ENCODE assay signal across 1 cellular context in the genomic region with DNA sequence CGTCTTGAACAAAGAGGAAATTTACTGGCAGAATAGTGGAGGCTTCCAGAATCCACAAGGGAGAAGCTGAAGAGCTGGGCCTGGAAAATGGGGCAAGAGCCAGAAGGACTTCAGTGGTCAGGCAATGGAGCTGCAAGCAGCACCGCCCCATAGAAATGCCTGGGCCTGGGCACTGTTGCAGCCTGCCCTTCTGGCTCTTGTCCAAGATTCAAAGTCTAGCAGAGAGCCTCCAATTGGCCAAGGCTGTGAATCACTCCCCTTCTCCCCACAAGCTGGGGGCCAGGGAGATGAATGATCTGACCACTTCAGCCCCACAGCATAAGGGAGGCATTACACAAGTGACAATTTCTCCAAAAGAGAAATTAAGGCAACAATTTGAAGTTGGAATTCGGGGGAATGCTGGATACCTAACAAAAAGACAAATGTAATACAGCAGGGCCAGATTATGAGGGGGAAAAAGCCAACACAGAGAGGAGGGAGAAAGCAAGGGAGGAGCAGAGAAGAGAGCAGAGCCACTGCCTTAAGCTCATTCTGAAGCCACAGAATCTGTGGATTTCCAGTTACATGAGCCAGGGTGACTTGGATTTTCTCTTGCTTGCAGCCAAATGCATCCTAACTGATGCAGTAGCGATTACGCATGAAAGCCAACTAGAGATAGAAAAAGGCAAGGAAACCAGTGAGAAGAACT.
TF ChIP-seq lines count a peak whose summit lies in the region.

No MANE protein-coding gene starts in this region.

TF ChIP-seq in HepG2, 621 proteins besides CTCF, POLR2A, EP300 and RAD21 (continued from another document):
- TF ChIP-seq, protein P1, sequence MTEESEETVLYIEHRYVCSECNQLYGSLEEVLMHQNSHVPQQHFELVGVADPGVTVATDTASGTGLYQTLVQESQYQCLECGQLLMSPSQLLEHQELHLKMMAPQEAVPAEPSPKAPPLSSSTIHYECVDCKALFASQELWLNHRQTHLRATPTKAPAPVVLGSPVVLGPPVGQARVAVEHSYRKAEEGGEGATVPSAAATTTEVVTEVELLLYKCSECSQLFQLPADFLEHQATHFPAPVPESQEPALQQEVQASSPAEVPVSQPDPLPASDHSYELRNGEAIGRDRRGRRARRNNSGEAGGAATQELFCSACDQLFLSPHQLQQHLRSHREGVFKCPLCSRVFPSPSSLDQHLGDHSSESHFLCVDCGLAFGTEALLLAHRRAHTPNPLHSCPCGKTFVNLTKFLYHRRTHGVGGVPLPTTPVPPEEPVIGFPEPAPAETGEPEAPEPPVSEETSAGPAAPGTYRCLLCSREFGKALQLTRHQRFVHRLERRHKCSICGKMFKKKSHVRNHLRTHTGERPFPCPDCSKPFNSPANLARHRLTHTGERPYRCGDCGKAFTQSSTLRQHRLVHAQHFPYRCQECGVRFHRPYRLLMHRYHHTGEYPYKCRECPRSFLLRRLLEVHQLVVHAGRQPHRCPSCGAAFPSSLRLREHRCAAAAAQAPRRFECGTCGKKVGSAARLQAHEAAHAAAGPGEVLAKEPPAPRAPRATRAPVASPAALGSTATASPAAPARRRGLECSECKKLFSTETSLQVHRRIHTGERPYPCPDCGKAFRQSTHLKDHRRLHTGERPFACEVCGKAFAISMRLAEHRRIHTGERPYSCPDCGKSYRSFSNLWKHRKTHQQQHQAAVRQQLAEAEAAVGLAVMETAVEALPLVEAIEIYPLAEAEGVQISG (CRISPR knock-in tag; IDR thresholded peaks at IDR 0.05), result peak; percentile 32; the same call in 1 of the 2 replicates
- TF ChIP-seq ZMYM4 (CRISPR knock-in tag; IDR thresholded peaks at IDR 0.05) (peak; percentile 77; the same call in 1 of the 2 replicates), FOSL2 (CRISPR knock-in tag; IDR thresholded peaks at IDR 0.05) (peak; percentile 63; the same call in 1 of the 2 replicates), FOXK2 (IDR thresholded peaks at IDR 0.05) (no peak), MED1 (CRISPR knock-in tag; IDR thresholded peaks at IDR 0.05) (0 out of 2 replicates have a peak, but pooled peaks have one; percentile 32), POGZ (CRISPR knock-in tag; IDR thresholded peaks at IDR 0.05) (peak; percentile 77), RARA (CRISPR knock-in tag; IDR thresholded peaks at IDR 0.05) (0 out of 2 replicates have a peak, but pooled peaks have one; percentile 16), SAP130 (CRISPR knock-in tag; IDR thresholded peaks at IDR 0.05; ENCODE audit: low read depth) (0 out of 2 replicates have a peak, but pooled peaks have one; percentile 15), ARNTL (CRISPR knock-in tag; IDR thresholded peaks at IDR 0.05) (no peak), ZFY (CRISPR knock-in tag; IDR thresholded peaks at IDR 0.05) (peak; percentile 47), HMG20A (CRISPR knock-in tag; IDR thresholded peaks at IDR 0.05; ENCODE audit: borderline replicate concordance) (0 out of 2 replicates have a peak, but pooled peaks have one; percentile 39), PHF21A (CRISPR knock-in tag; IDR thresholded peaks at IDR 0.05) (peak; percentile 45; the same call in 1 of the 2 replicates), HMG20B (CRISPR knock-in tag; conservative IDR thresholded peaks at IDR 0.05) (no peak), ZNF572 (CRISPR knock-in tag; IDR thresholded peaks at IDR 0.05) (no peak), ZNF772 (CRISPR knock-in tag; IDR thresholded peaks at IDR 0.05) (0 out of 2 replicates have a peak, but pooled peaks have one; percentile 36)
- TF ChIP-seq, protein P2, sequence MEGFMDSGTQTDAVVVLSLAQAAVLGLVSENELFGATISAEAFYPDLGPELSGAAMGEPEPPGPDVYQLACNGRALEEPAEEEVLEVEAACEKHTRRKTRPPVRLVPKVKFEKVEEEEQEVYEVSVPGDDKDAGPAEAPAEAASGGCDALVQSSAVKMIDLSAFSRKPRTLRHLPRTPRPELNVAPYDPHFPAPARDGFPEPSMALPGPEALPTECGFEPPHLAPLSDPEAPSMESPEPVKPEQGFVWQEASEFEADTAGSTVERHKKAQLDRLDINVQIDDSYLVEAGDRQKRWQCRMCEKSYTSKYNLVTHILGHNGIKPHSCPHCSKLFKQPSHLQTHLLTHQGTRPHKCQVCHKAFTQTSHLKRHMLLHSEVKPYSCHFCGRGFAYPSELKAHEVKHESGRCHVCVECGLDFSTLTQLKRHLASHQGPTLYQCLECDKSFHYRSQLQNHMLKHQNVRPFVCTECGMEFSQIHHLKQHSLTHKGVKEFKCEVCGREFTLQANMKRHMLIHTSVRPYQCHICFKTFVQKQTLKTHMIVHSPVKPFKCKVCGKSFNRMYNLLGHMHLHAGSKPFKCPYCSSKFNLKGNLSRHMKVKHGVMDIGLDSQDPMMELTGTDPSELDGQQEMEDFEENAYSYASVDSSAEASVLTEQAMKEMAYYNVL (CRISPR knock-in tag; IDR thresholded peaks at IDR 0.05; ENCODE audit: borderline replicate concordance), result 0 out of 2 replicates have a peak, but pooled peaks have one; percentile 32
- TF ChIP-seq, protein P3, sequence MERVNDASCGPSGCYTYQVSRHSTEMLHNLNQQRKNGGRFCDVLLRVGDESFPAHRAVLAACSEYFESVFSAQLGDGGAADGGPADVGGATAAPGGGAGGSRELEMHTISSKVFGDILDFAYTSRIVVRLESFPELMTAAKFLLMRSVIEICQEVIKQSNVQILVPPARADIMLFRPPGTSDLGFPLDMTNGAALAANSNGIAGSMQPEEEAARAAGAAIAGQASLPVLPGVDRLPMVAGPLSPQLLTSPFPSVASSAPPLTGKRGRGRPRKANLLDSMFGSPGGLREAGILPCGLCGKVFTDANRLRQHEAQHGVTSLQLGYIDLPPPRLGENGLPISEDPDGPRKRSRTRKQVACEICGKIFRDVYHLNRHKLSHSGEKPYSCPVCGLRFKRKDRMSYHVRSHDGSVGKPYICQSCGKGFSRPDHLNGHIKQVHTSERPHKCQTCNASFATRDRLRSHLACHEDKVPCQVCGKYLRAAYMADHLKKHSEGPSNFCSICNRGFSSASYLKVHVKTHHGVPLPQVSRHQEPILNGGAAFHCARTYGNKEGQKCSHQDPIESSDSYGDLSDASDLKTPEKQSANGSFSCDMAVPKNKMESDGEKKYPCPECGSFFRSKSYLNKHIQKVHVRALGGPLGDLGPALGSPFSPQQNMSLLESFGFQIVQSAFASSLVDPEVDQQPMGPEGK (CRISPR knock-in tag; IDR thresholded peaks at IDR 0.05), result peak; percentile 82
- TF ChIP-seq, protein P4, sequence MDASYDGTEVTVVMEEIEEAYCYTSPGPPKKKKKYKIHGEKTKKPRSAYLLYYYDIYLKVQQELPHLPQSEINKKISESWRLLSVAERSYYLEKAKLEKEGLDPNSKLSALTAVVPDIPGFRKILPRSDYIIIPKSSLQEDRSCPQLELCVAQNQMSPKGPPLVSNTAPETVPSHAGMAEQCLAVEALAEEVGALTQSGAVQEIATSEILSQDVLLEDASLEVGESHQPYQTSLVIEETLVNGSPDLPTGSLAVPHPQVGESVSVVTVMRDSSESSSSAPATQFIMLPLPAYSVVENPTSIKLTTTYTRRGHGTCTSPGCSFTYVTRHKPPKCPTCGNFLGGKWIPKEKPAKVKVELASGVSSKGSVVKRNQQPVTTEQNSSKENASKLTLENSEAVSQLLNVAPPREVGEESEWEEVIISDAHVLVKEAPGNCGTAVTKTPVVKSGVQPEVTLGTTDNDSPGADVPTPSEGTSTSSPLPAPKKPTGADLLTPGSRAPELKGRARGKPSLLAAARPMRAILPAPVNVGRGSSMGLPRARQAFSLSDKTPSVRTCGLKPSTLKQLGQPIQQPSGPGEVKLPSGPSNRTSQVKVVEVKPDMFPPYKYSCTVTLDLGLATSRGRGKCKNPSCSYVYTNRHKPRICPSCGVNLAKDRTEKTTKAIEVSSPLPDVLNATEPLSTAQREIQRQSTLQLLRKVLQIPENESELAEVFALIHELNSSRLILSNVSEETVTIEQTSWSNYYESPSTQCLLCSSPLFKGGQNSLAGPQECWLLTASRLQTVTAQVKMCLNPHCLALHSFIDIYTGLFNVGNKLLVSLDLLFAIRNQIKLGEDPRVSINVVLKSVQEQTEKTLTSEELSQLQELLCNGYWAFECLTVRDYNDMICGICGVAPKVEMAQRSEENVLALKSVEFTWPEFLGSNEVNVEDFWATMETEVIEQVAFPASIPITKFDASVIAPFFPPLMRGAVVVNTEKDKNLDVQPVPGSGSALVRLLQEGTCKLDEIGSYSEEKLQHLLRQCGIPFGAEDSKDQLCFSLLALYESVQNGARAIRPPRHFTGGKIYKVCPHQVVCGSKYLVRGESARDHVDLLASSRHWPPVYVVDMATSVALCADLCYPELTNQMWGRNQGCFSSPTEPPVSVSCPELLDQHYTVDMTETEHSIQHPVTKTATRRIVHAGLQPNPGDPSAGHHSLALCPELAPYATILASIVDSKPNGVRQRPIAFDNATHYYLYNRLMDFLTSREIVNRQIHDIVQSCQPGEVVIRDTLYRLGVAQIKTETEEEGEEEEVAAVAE (CRISPR knock-in tag; IDR thresholded peaks at IDR 0.05; ENCODE audit: borderline replicate concordance), result no peak
